1 cellular context compared by ENCODE assay signal in genomic region chr20:31968299-31969126, GRCh38.
TF ChIP-seq lines count a peak whose summit lies in the region.

No MANE protein-coding gene starts in this region.

TF ChIP-seq in WTC11, 78 proteins besides CTCF, POLR2A, EP300 and RAD21 (continued from another document):
- TF ChIP-seq PRDM15 (CRISPR knock-in tag; IDR thresholded peaks at IDR 0.05) (peak; percentile 90), ZNF317 (CRISPR knock-in tag; IDR thresholded peaks at IDR 0.05; ENCODE audit: borderline replicate concordance, low read depth) (peak; percentile 97), RORB (CRISPR knock-in tag; IDR thresholded peaks at IDR 0.05) (no peak), ZNF232 (CRISPR knock-in tag; IDR thresholded peaks at IDR 0.05) (peak; percentile 100), ZNF396 (CRISPR knock-in tag; IDR thresholded peaks at IDR 0.05; ENCODE audit: borderline replicate concordance) (peak; percentile 97), ATF6 (CRISPR knock-in tag; IDR thresholded peaks at IDR 0.05) (peak; percentile 99), FOXP1 (CRISPR knock-in tag; IDR thresholded peaks at IDR 0.05; ENCODE audit: borderline replicate concordance) (peak; percentile 100), EMX1 (CRISPR knock-in tag; IDR thresholded peaks at IDR 0.05) (peak; percentile 95), NR3C1 (CRISPR knock-in tag; conservative IDR thresholded peaks at IDR 0.05; ENCODE audit: low read depth) (peak; percentile 100), ZNF138 (CRISPR knock-in tag; conservative IDR thresholded peaks at IDR 0.05) (peak; percentile 99)
- TF ChIP-seq, protein P1, sequence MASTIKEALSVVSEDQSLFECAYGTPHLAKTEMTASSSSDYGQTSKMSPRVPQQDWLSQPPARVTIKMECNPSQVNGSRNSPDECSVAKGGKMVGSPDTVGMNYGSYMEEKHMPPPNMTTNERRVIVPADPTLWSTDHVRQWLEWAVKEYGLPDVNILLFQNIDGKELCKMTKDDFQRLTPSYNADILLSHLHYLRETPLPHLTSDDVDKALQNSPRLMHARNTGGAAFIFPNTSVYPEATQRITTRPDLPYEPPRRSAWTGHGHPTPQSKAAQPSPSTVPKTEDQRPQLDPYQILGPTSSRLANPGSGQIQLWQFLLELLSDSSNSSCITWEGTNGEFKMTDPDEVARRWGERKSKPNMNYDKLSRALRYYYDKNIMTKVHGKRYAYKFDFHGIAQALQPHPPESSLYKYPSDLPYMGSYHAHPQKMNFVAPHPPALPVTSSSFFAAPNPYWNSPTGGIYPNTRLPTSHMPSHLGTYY (CRISPR knock-in tag; IDR thresholded peaks at IDR 0.05), result peak; percentile 94
TF ChIP-seq in WTC11: peak in this region for 69.
